Comparison of ENCODE assay signal across 10 cellular contexts in the genomic region with DNA sequence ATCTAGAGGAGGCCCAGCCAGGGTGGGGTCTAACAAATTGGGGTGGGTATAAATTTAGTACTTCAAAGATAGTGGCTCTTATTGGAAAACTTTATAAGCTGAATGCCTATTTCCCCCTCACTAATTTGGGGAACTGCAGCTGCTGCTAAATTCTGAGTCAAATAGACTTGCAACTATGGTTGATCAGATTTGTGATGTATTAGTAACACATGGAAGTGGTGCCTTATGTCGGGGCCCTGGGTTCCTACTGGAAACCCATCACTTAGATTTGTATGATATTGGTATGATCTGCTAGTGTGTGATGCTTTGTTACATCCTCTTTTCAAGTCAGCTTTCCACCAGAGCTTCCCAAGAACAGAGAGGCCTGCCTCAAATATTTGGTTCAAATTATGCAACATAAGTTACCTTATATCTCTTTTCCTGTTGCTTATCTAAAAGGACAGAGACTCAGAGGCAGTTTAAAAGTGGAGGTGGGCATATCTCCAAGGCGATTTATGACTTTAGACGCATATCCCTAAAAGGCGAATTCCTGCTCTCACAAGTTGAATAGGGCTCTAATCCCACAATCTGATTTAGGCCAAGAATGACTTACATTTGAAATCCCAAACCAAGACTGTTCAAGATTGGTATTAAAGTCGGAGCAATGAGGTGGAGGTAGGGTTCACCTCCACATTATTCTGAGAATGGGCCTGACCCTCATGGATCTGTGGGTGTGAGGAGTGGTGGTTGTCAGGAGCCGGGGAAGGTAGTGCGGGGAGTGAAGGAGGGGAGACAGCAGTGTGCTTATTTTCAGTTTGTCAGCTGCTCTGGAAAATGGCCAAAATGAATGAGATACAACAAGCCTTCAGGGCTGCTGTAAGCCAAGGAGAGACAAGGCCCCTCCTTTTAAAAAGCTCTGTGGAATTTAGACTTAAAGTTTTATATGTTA.
DNase-seq lines count a peak whose midpoint lies in the region; ATAC-seq and TF ChIP-seq lines count a peak whose summit lies in the region.
"Had no signal": no experiment of that assay in that cellular context is flagged by ENCODE, and none has a peak within 500 bp of the region (broad histone marks: within the 10 kb centered on the region; RNA-seq: fewer than 3 reads in every experiment).

No MANE protein-coding gene starts in this region.

- 15 to 20% (median 16%) methylated on average over 7 of the region's 7 CpGs for WGBS in psoas muscle, 3 donors

- H3K4me3 ChIP-seq in SJSA1 (no peak overlapping the region), fibroblast of mammary gland (ENCODE audit: control insufficient read depth, low read depth, low read length) (no peak overlapping the region), psoas muscle (no peak overlapping the region)
- H3K4me3 ChIP-seq: GM23338 had no signal

- DNase-seq in DMS 273 (lab: John Stamatoyannopoulos, UW; ENCODE audit: unreplicated experiment) (peak; percentile 84), SJSA1 (ENCODE audit: low read depth in 1 of 2, low spot score in 2 of 2) (no peak), fibroblast of mammary gland (ENCODE audit: low read depth) (peak; percentile 61), psoas muscle (peak in 1 of 2 donors; percentile 21), MV-4-11 (lab: John Stamatoyannopoulos, UW) (no peak), COLO668 (lab: John Stamatoyannopoulos, UW; ENCODE audit: unreplicated experiment) (no peak)
- DNase-seq: NCI-H2029 treated with DMSO at 0.1 percent for 48 hours had no signal

- no peaks in the 10 kb centered on the region for H3K9me3 ChIP-seq in SJSA1 (replicated peaks)
- H3K9me3 ChIP-seq in psoas muscle, result no peaks in the 10 kb centered on the region

- H3K27ac ChIP-seq in SJSA1, result peak overlapping the region; percentile 23; the same call in 1 of the 2 replicates
- H3K27ac ChIP-seq in psoas muscle, result peak overlapping the region; percentile 89

- ATAC-seq in psoas muscle, result peak; percentile 24 to 64 (median 50)
- ATAC-seq in GM18519 (IDR thresholded peaks at IDR 0.05; ENCODE audit: low FRiP score, unreplicated experiment), result no peak
- ATAC-seq in HG03521 (IDR thresholded peaks at IDR 0.05; ENCODE audit: unreplicated experiment), result no peak
- ATAC-seq: GM23338 had no signal

- H3K4me1 ChIP-seq in SJSA1 (replicated peaks) (peaks cover 61% of the 10 kb centered on the region), psoas muscle (peaks cover 98% of the 10 kb centered on the region)

- TF ChIP-seq CTCF in fibroblast of mammary gland (conservative IDR thresholded peaks at IDR 0.05; ENCODE audit: control insufficient read depth, insufficient read depth, low read depth, low read length) (no peak), psoas muscle (IDR thresholded peaks at IDR 0.05) (no peak)

- H3K36me3 ChIP-seq in SJSA1 (no peaks in the 10 kb centered on the region), psoas muscle (ENCODE audit: insufficient read depth in 1 of 2, low read depth in 1 of 2) (no peaks in the 10 kb centered on the region)

- H3K27me3 ChIP-seq in SJSA1 (replicated peaks) (no peaks in the 10 kb centered on the region), psoas muscle (ENCODE audit: insufficient read depth in 3 of 3, low read length in 2 of 3) (no peaks in the 10 kb centered on the region)

- intact Hi-C loops in psoas muscle (cut with DNase I), result loop anchor here (2.0 to 10.0 kb wide), 7 partner anchors 53 to 571 kb away; partner anchors contain the start of gene ZFP36L1 (in 1 of the 2)

Comparison
In these comparisons a context has a peak if more than half of its experiments do, and no peak if none do; other contexts are left out.
1. DNase-seq: peak in DMS 273 (single experiment) and fibroblast of mammary gland (single experiment); none in SJSA1 (0 of 2), MV-4-11 (single experiment) and COLO668 (single experiment).
2. ATAC-seq: peak in psoas muscle (4 of 4); none in GM18519 (single experiment) and HG03521 (single experiment).